1 cellular context compared by ENCODE assay signal in genomic region chr20:50309764-50310672, GRCh38.
TF ChIP-seq lines count a peak whose summit lies in the region.

No MANE protein-coding gene starts in this region.

TF ChIP-seq in H1, 55 proteins besides CTCF, POLR2A, EP300 and RAD21:
- no peak for TF ChIP-seq CHD7 (IDR thresholded peaks at IDR 0.05; ENCODE audit: insufficient replicate concordance, low read length)
- TF ChIP-seq KDM1A (IDR thresholded peaks at IDR 0.05; ENCODE audit: borderline replicate concordance, low read length): peak; percentile 72; the same call in 1 of the 2 replicates
